In genomic region chr6:30730611-30731435, GRCh38 we compare ENCODE assay signal across 8 cellular contexts. TPM values are rescaled to one million over a fixed set of nuclear protein-coding genes. Genes with fewer than 3 reads are reported as not detected.
DNase-seq lines count a peak whose midpoint lies in the region; ATAC-seq and TF ChIP-seq lines count a peak whose summit lies in the region.

No MANE protein-coding gene starts in this region.

- TF ChIP-seq CTCF in esophagus squamous epithelium (IDR thresholded peaks at IDR 0.05) = peak; percentile 48 to 93 (median 85)
- TF ChIP-seq CTCF in tibial artery (IDR thresholded peaks at IDR 0.05) = peak; percentile 53 to 54

- WGBS in esophagus squamous epithelium, 2 donors = 22 to 51% methylated on average over 9 to 13 of the region's 30 CpGs

- H3K9me3 ChIP-seq in esophagus squamous epithelium (no peaks in the 10 kb centered on the region), tibial artery (no peaks in the 10 kb centered on the region)

- H3K27me3 Mint-ChIP-seq in activated T-cell treated with anti-CD3 and anti-CD28 coated beads, Interleukin-2, amount 50 U/mL, for 24 hours = no peaks in the 10 kb centered on the region

- H3K4me1 Mint-ChIP-seq in activated T-cell treated with anti-CD3 and anti-CD28 coated beads, Interleukin-2, amount 50 U/mL, for 24 hours (ENCODE audit: low read depth) = peaks cover 51% of the 10 kb centered on the region

- intact Hi-C loops in esophagus squamous epithelium (cut with DNase I) = no loop called here
- intact Hi-C loops in tibial artery (cut with DNase I; ENCODE audit: low total_unique reads) = no loop called here

- no peaks in the 10 kb centered on the region for H3K27me3 ChIP-seq in esophagus squamous epithelium
- no peaks in the 10 kb centered on the region for H3K27me3 ChIP-seq in tibial artery

- H3K4me3 Mint-ChIP-seq in activated T-cell treated with anti-CD3 and anti-CD28 coated beads, Interleukin-2, amount 50 U/mL, for 24 hours = peak overlapping the region; percentile 65

- TF ChIP-seq POLR2A in esophagus squamous epithelium (IDR thresholded peaks at IDR 0.05) = no peak

- H3K27ac ChIP-seq in esophagus squamous epithelium (peak overlapping the region; percentile 32 to 64 (median 54)), tibial artery (peak overlapping the region; percentile 38 to 44)

- H3K4me3 ChIP-seq in esophagus squamous epithelium (peak overlapping the region in 2 of 4 donors; percentile 13 to 44), tibial artery (no peak overlapping the region)

- H3K4me1 ChIP-seq in esophagus squamous epithelium (peaks cover 0 to 44% (median 5%) of the 10 kb centered on the region in 3 donors), tibial artery (peaks cover 0 to 26% (median 11%) of the 10 kb centered on the region in 4 donors)

- ATAC-seq in HG03432 (IDR thresholded peaks at IDR 0.05; ENCODE audit: unreplicated experiment) = peak; percentile 73
- ATAC-seq in HG03457 (IDR thresholded peaks at IDR 0.05; ENCODE audit: unreplicated experiment) = no peak

- H3K36me3 ChIP-seq in esophagus squamous epithelium (peaks cover 12 to 98% (median 41%) of the 10 kb centered on the region in 3 donors), tibial artery (peaks cover 72 to 99% (median 82%) of the 10 kb centered on the region in 3 donors)

- DNase-seq in ELR (ENCODE audit: low read depth) (peak; percentile 57), NCI-H82 treated with DMSO at 0.1 percent for 48 hours (lab: John Stamatoyannopoulos, UW; ENCODE audit: unreplicated experiment) (peak; percentile 76), esophagus squamous epithelium (lab: John Stamatoyannopoulos, UW) (no peak), occipital lobe (lab: John Stamatoyannopoulos, UW) (peak; percentile 49), tibial artery (peak; percentile 58 to 82)
- DNase-seq in activated T-cell treated with anti-CD3 and anti-CD28 coated beads, Interleukin-2, amount 50 U/mL, for 24 hours = peak; percentile 89

- peak overlapping the region; percentile 83 for H3K27ac Mint-ChIP-seq in activated T-cell treated with anti-CD3 and anti-CD28 coated beads, Interleukin-2, amount 50 U/mL, for 24 hours

- H3K9me3 Mint-ChIP-seq in activated T-cell treated with anti-CD3 and anti-CD28 coated beads, Interleukin-2, amount 50 U/mL, for 24 hours = no peaks in the 10 kb centered on the region

- peaks cover 93% of the 10 kb centered on the region for H3K36me3 Mint-ChIP-seq in activated T-cell treated with anti-CD3 and anti-CD28 coated beads, Interleukin-2, amount 50 U/mL, for 24 hours (ENCODE audit: low read depth)

RNA-seq across cellular contexts. Expression of gene TUBB, which starts 10.7 kb away (rescaled TPM):
- 100 to 1,000 TPM; 151 to 351 (median 255) TPM for total RNA-seq in esophagus squamous epithelium
- 1,190 TPM for total RNA-seq in occipital lobe

RNA-seq across cellular contexts. Expression of gene FLOT1, which starts 11.7 kb away (rescaled TPM):
- total RNA-seq in esophagus squamous epithelium (10 to 100 TPM; 46.7 to 88.8 (median 64.4) TPM), occipital lobe (43.4 TPM)

RNA-seq across cellular contexts. Expression of gene IER3, which starts 13.5 kb away (rescaled TPM):
- 10 to 100 TPM; 41.4 to 87.9 (median 66.0) TPM for total RNA-seq in esophagus squamous epithelium
- 3.0 TPM for total RNA-seq in occipital lobe

RNA-seq across cellular contexts. Expression of gene MDC1, which starts 13.7 kb away (rescaled TPM):
- 1 to 10 TPM; 2.4 to 7.4 (median 7.0) TPM for total RNA-seq in esophagus squamous epithelium
- total RNA-seq in occipital lobe = 12.5 TPM

RNA-seq across cellular contexts. Expression of gene NRM, which starts 40.0 kb away (rescaled TPM):
- total RNA-seq in esophagus squamous epithelium = 1 to 10 TPM; 3.8 to 7.4 (median 6.7) TPM
- total RNA-seq in occipital lobe = 1.2 TPM

Comparison
In these comparisons a context has a peak if more than half of its experiments do, and no peak if none do; other contexts are left out.
1. RNA of gene IER3, which starts 13.5 kb away (total RNA-seq): 41.4 to 87.9 TPM in esophagus squamous epithelium; 3.0 TPM in occipital lobe (single experiment); every median in the first group is over 10 times any median in the second.